16 cellular contexts compared by ENCODE assay signal in genomic region chr9:136962701-136963248, GRCh38. TPM values are rescaled to one million over a fixed set of nuclear protein-coding genes. Genes with fewer than 3 reads are reported as not detected.
DNase-seq lines count a peak whose midpoint lies in the region; ATAC-seq lines count a peak whose summit lies in the region.
"Had no signal": no experiment of that assay in that cellular context is flagged by ENCODE, and none has a peak within 500 bp of the region (broad histone marks: within the 10 kb centered on the region; RNA-seq: fewer than 3 reads in every experiment).

No MANE protein-coding gene starts in this region.

- H2BK5ac ChIP-seq in mesendoderm (ENCODE audit: low read length): no peak overlapping the region

- no peaks in the 10 kb centered on the region for H3K27me3 Mint-ChIP-seq in T-cell

- no peak overlapping the region for H4K8ac ChIP-seq in mesendoderm (ENCODE audit: low read depth, low read length)

- peaks cover 2% of the 10 kb centered on the region for H3K4me1 ChIP-seq in mesendoderm (ENCODE audit: control insufficient read depth, low read depth, low read length)

- H3K9me3 Mint-ChIP-seq in T-cell: no peaks in the 10 kb centered on the region
- H3K9me3 Mint-ChIP-seq: nephron had no signal

- no peaks in the 10 kb centered on the region for H3K79me1 ChIP-seq in mesendoderm (ENCODE audit: low read length)

- H3K4me2 ChIP-seq in mesendoderm (ENCODE audit: low read length): no peak overlapping the region
- H3K4me2 ChIP-seq: BLaER1, PC-9 had no signal

- H4K5ac ChIP-seq in mesendoderm (ENCODE audit: low read length): no peak overlapping the region

- no peak for ATAC-seq in T-cell (replicated peaks in 1 of 4)
- ATAC-seq: left colon had no signal

- CTCF ChIA-PET in T-cell (lab: Charles Lee): no interaction called here

- H3K23ac ChIP-seq in mesendoderm (ENCODE audit: low read length): no peak overlapping the region

- no peak overlapping the region for H3K4ac ChIP-seq in mesendoderm (ENCODE audit: low read depth, low read length)

- peak overlapping the region; percentile 25 for H3K56ac ChIP-seq in mesendoderm (ENCODE audit: low read length)

- H3K4me3 Mint-ChIP-seq in T-cell: peak overlapping the region in 1 of 3 donors; percentile 22
- H3K4me3 Mint-ChIP-seq: nephron had no signal

- H3K27ac Mint-ChIP-seq in T-cell: peak overlapping the region; percentile 78 to 83

- H3K79me2 ChIP-seq in mesendoderm (ENCODE audit: control insufficient read depth, insufficient read depth, low read length): no peaks in the 10 kb centered on the region

- no peak overlapping the region for H2AK5ac ChIP-seq in mesendoderm (ENCODE audit: low read length)

- H3K27ac ChIP-seq in mesendoderm (ENCODE audit: low read depth, low read length): no peak overlapping the region
- H3K27ac ChIP-seq: BLaER1, PC-9, sigmoid colon, suprapubic skin had no signal

- no peak overlapping the region for H3K4me3 ChIP-seq in mesendoderm (ENCODE audit: low read length)
- H3K4me3 ChIP-seq in H7 (ENCODE audit: insufficient read depth, low read depth, low read length): no peak overlapping the region
- H3K4me3 ChIP-seq: BLaER1, PC-9, sigmoid colon, suprapubic skin had no signal

- POLR2A ChIA-PET in T-cell (lab: Charles Lee): no interaction called here

- no peak for DNase-seq in T-cell
- no peak for DNase-seq in mesendoderm
- no peak for DNase-seq in H7
- DNase-seq in nucleus accumbens (lab: John Stamatoyannopoulos, UW): no peak
- DNase-seq: activated CD4-positive, alpha-beta T cell treated with anti-CD3 and anti-CD28 coated beads for 48 hours; activated effector memory CD4-positive, alpha-beta T cell treated with anti-CD3 and anti-CD28 coated beads, Interleukin-2, amount 50 U/mL, for 16 hours; EL; KBM-7; left colon; NCI-H1436; PC-9; sigmoid colon had no signal

- H3K36me3 ChIP-seq in mesendoderm (ENCODE audit: control insufficient read depth, insufficient read depth, low read length) (no peaks in the 10 kb centered on the region), H7 (replicated peaks; ENCODE audit: control insufficient read depth, insufficient read depth, low read length) (no peaks in the 10 kb centered on the region)
- H3K36me3 ChIP-seq: BLaER1, sigmoid colon, suprapubic skin had no signal

- H3K36me3 Mint-ChIP-seq in T-cell: no peaks in the 10 kb centered on the region

- no peak overlapping the region for H3K9ac ChIP-seq in mesendoderm (ENCODE audit: low read length)
- H3K9ac ChIP-seq: BLaER1 had no signal

- WGBS in mesendoderm (ENCODE audit: extremely low coverage, insufficient coverage, low lambda C conversion rate): no CpG with 5 or more reads among the region's 11 CpGs

- no peak overlapping the region for H2BK15ac ChIP-seq in mesendoderm (replicated peaks; ENCODE audit: low read depth)

- no peak overlapping the region for H3K18ac ChIP-seq in mesendoderm (ENCODE audit: low read length)

- peaks cover 22 to 60% (median 46%) of the 10 kb centered on the region in 3 donors for H3K4me1 Mint-ChIP-seq in T-cell

- H3K27me3 ChIP-seq in mesendoderm (ENCODE audit: insufficient read depth, low read length, poor library complexity) (no peaks in the 10 kb centered on the region), H7 (ENCODE audit: control insufficient read depth, insufficient read depth, low read length) (no peaks in the 10 kb centered on the region)
- H3K27me3 ChIP-seq: BLaER1, suprapubic skin had no signal

- H2BK120ac ChIP-seq in mesendoderm (ENCODE audit: low read depth, low read length): no peak overlapping the region

RNA-seq across cellular contexts. Expression of gene LCN12, which starts 10.7 kb away (rescaled TPM):
- total RNA-seq in T-cell: 1 to 10 TPM; 1.1 to 3.3 (median 2.2) TPM
- 0.13 TPM for polyA plus RNA-seq in mesendoderm (2013, experiment 1 of 2)
- 0.10 TPM for polyA plus RNA-seq in mesendoderm (2013, experiment 2 of 2)
- total RNA-seq in H7 (2014; rRNA removed; shearing (Covaris generic)): 0.38 and 2.9 TPM in 2 replicates

RNA-seq across cellular contexts. Expression of gene PTGDS, which starts 14.5 kb away (rescaled TPM):
- total RNA-seq in T-cell: 10 to 100 TPM in 4 of 5 donors, 1 to 10 TPM in 1; 9.6 to 56.6 (median 26.4) TPM
- polyA plus RNA-seq in mesendoderm (2013, experiment 1 of 2): 0.15 TPM
- 0.07 TPM for polyA plus RNA-seq in mesendoderm (2013, experiment 2 of 2)
- 1.3 and 2.0 TPM in 2 replicates for total RNA-seq in H7 (2014; rRNA removed; shearing (Covaris generic))
- total RNA-seq: NCI-H460 had no signal

RNA-seq across cellular contexts. Expression of gene C8G, which starts 17.7 kb away (rescaled TPM):
- 1 to 10 TPM; 1.7 to 3.8 (median 3.2) TPM for total RNA-seq in T-cell
- polyA plus RNA-seq in mesendoderm (2013, experiment 1 of 2): 0.51 TPM
- polyA plus RNA-seq in mesendoderm (2013, experiment 2 of 2): 0.31 TPM
- not detected in 2 replicates for total RNA-seq in H7 (2014; rRNA removed; shearing (Covaris generic))
- total RNA-seq: NCI-H460, sigmoid colon had no signal

RNA-seq across cellular contexts. Expression of gene FBXW5, which starts 18.2 kb away (rescaled TPM):
- 100 to 1,000 TPM in 3 of 5 donors, 10 to 100 TPM in 2; 60.9 to 161 (median 145) TPM for total RNA-seq in T-cell
- polyA plus RNA-seq in mesendoderm (2013, experiment 1 of 2): 25.8 TPM
- 26.2 TPM for polyA plus RNA-seq in mesendoderm (2013, experiment 2 of 2)
- total RNA-seq in H7 (2014; rRNA removed; shearing (Covaris generic)): 97.5 and 105 TPM in 2 replicates

RNA-seq across cellular contexts. Expression of gene LCNL1, which starts 20.0 kb away (rescaled TPM):
- 1 to 10 TPM in 3 of 5 donors, under 1 TPM in 2; 0.29 to 2.2 (median 1.3) TPM for total RNA-seq in T-cell
- polyA plus RNA-seq in mesendoderm (2013, experiment 1 of 2): not detected
- polyA plus RNA-seq in mesendoderm (2013, experiment 2 of 2): not detected
- 0.21 and 0.33 TPM in 2 replicates for total RNA-seq in H7 (2014; rRNA removed; shearing (Covaris generic))
- total RNA-seq: NCI-H460 had no signal
